18 cellular contexts compared by ENCODE assay signal in genomic region chr3:11606865-11607440, GRCh38. TPM values are rescaled to one million over a fixed set of nuclear protein-coding genes. Genes with fewer than 3 reads are reported as not detected.
DNase-seq lines count a peak whose midpoint lies in the region; ATAC-seq and TF ChIP-seq lines count a peak whose summit lies in the region.
"Had no signal": no experiment of that assay in that cellular context is flagged by ENCODE, and none has a peak within 500 bp of the region (broad histone marks: within the 10 kb centered on the region; RNA-seq: fewer than 3 reads in every experiment).

No MANE protein-coding gene starts in this region.

- H3K27me3 Mint-ChIP-seq in CD4-positive, alpha-beta T cell = no peaks in the 10 kb centered on the region
- no peaks in the 10 kb centered on the region for H3K27me3 Mint-ChIP-seq in MCF 10A (ENCODE audit: insufficient read depth, unreplicated experiment)
- no peaks in the 10 kb centered on the region for H3K27me3 Mint-ChIP-seq in naive thymus-derived CD4-positive, alpha-beta T cell
- H3K27me3 Mint-ChIP-seq: stimulated activated naive B cell treated with anti-CD40 and anti-IgM and Interleukin-4, amounts not matched to agents 10 μg/mL and 1 μg/mL and 100 μg/mL, for 72 hours had no signal

- peaks cover 25% of the 10 kb centered on the region for H3K9me1 ChIP-seq in IMR-90 (ENCODE audit: insufficient read depth, low read length)

- H3K18ac ChIP-seq in IMR-90 (ENCODE audit: low read depth, low read length) = peak overlapping the region; percentile 55; the same call in 1 of the 2 replicates

- 0 out of 2 replicates have a peak overlapping the region, but pooled peaks have one; percentile 9 for H3K4me2 ChIP-seq in IMR-90 (ENCODE audit: low read depth, low read length)
- H3K4me2 ChIP-seq: BLaER1, neural progenitor cell had no signal

- no peak for DNase-seq in CD4-positive, alpha-beta T cell
- DNase-seq in IMR-90 = no peak
- DNase-seq in MCF 10A (ENCODE audit: unreplicated experiment) = no peak
- no peak for DNase-seq in naive thymus-derived CD4-positive, alpha-beta T cell
- DNase-seq in Peyer's patch = no peak
- DNase-seq: activated CD4-positive, alpha-beta T cell treated with anti-CD3 and anti-CD28 coated beads, Interleukin-2, amount 50 U/mL, for 48 hours; MM.1S; NCI-H2171 treated with DMSO at 0.1 percent for 48 hours; NK-92 treated with Interleukin-12 subunit alpha and Interleukin-12 subunit beta, amount 100 ng/mL, for 24 hours; SHP77; stimulated activated naive B cell treated with anti-CD40 and anti-IgM and Interleukin-4, amounts not matched to agents 10 μg/mL and 1 μg/mL and 100 μg/mL, for 72 hours; T-helper 9 cell had no signal

- no peak overlapping the region for H3K9ac ChIP-seq in IMR-90 (ENCODE audit: low read depth, low read length)
- H3K9ac ChIP-seq: BLaER1, neural progenitor cell had no signal

- in situ Hi-C loops in IMR-90 (cut with MboI; ENCODE audit: low sequenced_read_pairs) = no loop called here

- no peak for TF ChIP-seq RAD21 in IMR-90 (IDR thresholded peaks at IDR 0.05; ENCODE audit: low read length)

- H3K56ac ChIP-seq in IMR-90 (ENCODE audit: extremely low read depth, insufficient read depth, low read length) = no peak overlapping the region

- BruUV-seq in IMR-90 (replicated peaks; lab: Mats Ljungman, UMichigan) (no TSS peak), MCF 10A (replicated peaks; lab: Mats Ljungman, UMichigan) (no TSS peak)

- peaks cover 16 to 75% of the 10 kb centered on the region in 2 experiments for H3K79me1 ChIP-seq in IMR-90 (ENCODE audit: low read depth in 1 of 2, low read length in 2 of 2)

- H4K20me1 ChIP-seq in IMR-90 (ENCODE audit: insufficient read depth, low read length) = peaks cover 34% of the 10 kb centered on the region

- POLR2A ChIA-PET in CD4-positive, alpha-beta T cell (lab: Charles Lee) = no interaction called here
- POLR2A ChIA-PET in IMR-90 (lab: Charles Lee; ENCODE audit: unreplicated experiment) (interaction anchor here (1.2 kb wide), 1 partner anchor 31 kb away, joined by 3 read pairs; no protein-coding TSS in a partner anchor), MCF 10A (lab: Yijun Ruan, JAX) (interaction anchor here (0.5 to 0.9 kb wide), 3 partner anchors 23 to 228 kb away, joined by 3 read pairs; no protein-coding TSS in a partner anchor)
- POLR2A ChIA-PET in naive thymus-derived CD4-positive, alpha-beta T cell (lab: Charles Lee) = interaction anchor here (0.7 kb wide), 1 partner anchor 1799 kb away, joined by 3 read pairs; no protein-coding TSS in a partner anchor

- no peak overlapping the region for H3K4me3 Mint-ChIP-seq in CD4-positive, alpha-beta T cell
- no peak overlapping the region for H3K4me3 Mint-ChIP-seq in MCF 10A (ENCODE audit: unreplicated experiment)
- no peak overlapping the region for H3K4me3 Mint-ChIP-seq in naive thymus-derived CD4-positive, alpha-beta T cell
- H3K4me3 Mint-ChIP-seq: neural progenitor cell; stimulated activated naive B cell treated with anti-CD40 and anti-IgM and Interleukin-4, amounts not matched to agents 10 μg/mL and 1 μg/mL and 100 μg/mL, for 72 hours had no signal

- peak overlapping the region; percentile 40; the same call in 1 of the 2 replicates for H3K23ac ChIP-seq in IMR-90 (ENCODE audit: low read depth, low read length)

- H2AK9ac ChIP-seq in IMR-90 (replicated peaks; ENCODE audit: low read depth, low read length, poor library complexity) = no peak overlapping the region

- H3K36me3 Mint-ChIP-seq in CD4-positive, alpha-beta T cell (ENCODE audit: low read depth) = peaks cover 11% of the 10 kb centered on the region
- H3K36me3 Mint-ChIP-seq in MCF 10A (ENCODE audit: insufficient read depth, unreplicated experiment) = peaks cover 36% of the 10 kb centered on the region
- H3K36me3 Mint-ChIP-seq in naive thymus-derived CD4-positive, alpha-beta T cell = peaks cover 0 to 33% (median 4%) of the 10 kb centered on the region in 5 donors

- no peak overlapping the region; the same call in 1 of the 2 replicates for H2AK5ac ChIP-seq in IMR-90 (ENCODE audit: low read depth, low read length)

- no peak overlapping the region for H2BK20ac ChIP-seq in IMR-90 (ENCODE audit: low read depth, low read length)

- no peak for ATAC-seq in CD4-positive, alpha-beta T cell (ENCODE audit: poor library complexity)
- ATAC-seq in IMR-90 (ENCODE audit: low read depth) = no peak
- ATAC-seq in naive thymus-derived CD4-positive, alpha-beta T cell = no peak
- no peak for ATAC-seq in HG03135 (IDR thresholded peaks at IDR 0.05; ENCODE audit: unreplicated experiment)
- no peak for ATAC-seq in GM21723 (IDR thresholded peaks at IDR 0.05; ENCODE audit: unreplicated experiment)
- no peak for ATAC-seq in GM21619 (IDR thresholded peaks at IDR 0.05; ENCODE audit: unreplicated experiment)
- ATAC-seq: sciatic nerve; stimulated activated naive B cell treated with anti-CD40 and anti-IgM and Interleukin-4, amounts not matched to agents 10 μg/mL and 1 μg/mL and 100 μg/mL, for 72 hours had no signal

- TF ChIP-seq CTCF in CD4-positive, alpha-beta T cell (IDR thresholded peaks at IDR 0.05) = no peak
- no peak for TF ChIP-seq CTCF in IMR-90 (conservative IDR thresholded peaks at IDR 0.05; ENCODE audit: low read depth, low read length)
- no peak for TF ChIP-seq CTCF in MCF 10A (IDR thresholded peaks at IDR 0.05; ENCODE audit: unreplicated experiment)
- no peak for TF ChIP-seq CTCF in Peyer's patch (IDR thresholded peaks at IDR 0.05)

- no peak overlapping the region for H3K27ac ChIP-seq in CD4-positive, alpha-beta T cell (ENCODE audit: low read depth, low read length)
- peak overlapping the region; percentile 43; the same call in 1 of the 2 replicates for H3K27ac ChIP-seq in IMR-90 (ENCODE audit: insufficient read depth, low read length)
- no peak overlapping the region for H3K27ac ChIP-seq in naive thymus-derived CD4-positive, alpha-beta T cell (ENCODE audit: low read depth, low read length)
- no peak overlapping the region for H3K27ac ChIP-seq in Peyer's patch
- H3K27ac ChIP-seq: BLaER1, neural progenitor cell had no signal

- H3K4me1 Mint-ChIP-seq in CD4-positive, alpha-beta T cell (ENCODE audit: low read depth) = peaks cover 65% of the 10 kb centered on the region
- H3K4me1 Mint-ChIP-seq in MCF 10A (ENCODE audit: insufficient read depth, unreplicated experiment) = peaks cover 41% of the 10 kb centered on the region
- peaks cover 35 to 85% (median 71%) of the 10 kb centered on the region in 7 donors for H3K4me1 Mint-ChIP-seq in naive thymus-derived CD4-positive, alpha-beta T cell

- intact Hi-C loops in CD4-positive, alpha-beta T cell (cut with DNase I, micrococcal nuclease) = no loop called here
- intact Hi-C loops in IMR-90 (cut with micrococcal nuclease) (no loop called here), MCF 10A (cut with micrococcal nuclease) (no loop called here)
- intact Hi-C loops in naive thymus-derived CD4-positive, alpha-beta T cell (cut with micrococcal nuclease) = no loop called here

- H2AFZ ChIP-seq in IMR-90 (replicated peaks; ENCODE audit: low read length, poor library complexity) = no peak overlapping the region
- H2AFZ ChIP-seq: neural progenitor cell had no signal

- H2BK120ac ChIP-seq in IMR-90 (ENCODE audit: low read depth, low read length) = peak overlapping the region; percentile 41; the same call in 1 of the 2 replicates

- TF ChIP-seq POLR2A in IMR-90 (IDR thresholded peaks at IDR 0.05; ENCODE audit: low read depth, low read length) (no peak), Peyer's patch (IDR thresholded peaks at IDR 0.05) (no peak)

- peak overlapping the region; percentile 54 for H2BK5ac ChIP-seq in IMR-90 (ENCODE audit: low read depth, low read length, poor library complexity, severe bottlenecking)

- H3K27ac Mint-ChIP-seq in CD4-positive, alpha-beta T cell = peak overlapping the region; percentile 9
- H3K27ac Mint-ChIP-seq in MCF 10A (ENCODE audit: low read depth, unreplicated experiment) = peak overlapping the region; percentile 53
- peak overlapping the region in 8 of 9 donors; percentile 2 to 74 (median 34) for H3K27ac Mint-ChIP-seq in naive thymus-derived CD4-positive, alpha-beta T cell
- H3K27ac Mint-ChIP-seq: neural progenitor cell; stimulated activated naive B cell treated with anti-CD40 and anti-IgM and Interleukin-4, amounts not matched to agents 10 μg/mL and 1 μg/mL and 100 μg/mL, for 72 hours had no signal

- H2BK15ac ChIP-seq in IMR-90 (ENCODE audit: low read depth, low read length) = peak overlapping the region; percentile 24; the same call in 1 of the 3 replicates

- CTCF ChIA-PET in CD4-positive, alpha-beta T cell (lab: Charles Lee) = no interaction called here
- CTCF ChIA-PET in IMR-90 (lab: Yijun Ruan, JAX) = no interaction called here
- CTCF ChIA-PET in MCF 10A (lab: Yijun Ruan, JAX) = interaction anchor here (0.5 to 2.5 kb wide), 9 partner anchors 13 to 1941 kb away, joined by 3 to 9 read pairs (median 3); no protein-coding TSS in a partner anchor
- CTCF ChIA-PET in naive thymus-derived CD4-positive, alpha-beta T cell (lab: Charles Lee) = interaction anchor here (0.6 to 0.7 kb wide), 2 partner anchors 28 to 36 kb away, joined by 3 read pairs; no protein-coding TSS in a partner anchor

- H4K5ac ChIP-seq in IMR-90 (ENCODE audit: low read depth, low read length) = no peak overlapping the region

- peak overlapping the region in 1 of 2 experiments; percentile 29; a peak in 1 of 4 replicates for H4K8ac ChIP-seq in IMR-90 (ENCODE audit: low read depth in 2 of 2, low read length in 2 of 2)

- no peaks in the 10 kb centered on the region for H3K9me3 Mint-ChIP-seq in CD4-positive, alpha-beta T cell
- H3K9me3 Mint-ChIP-seq in MCF 10A (ENCODE audit: unreplicated experiment) = no peaks in the 10 kb centered on the region
- H3K9me3 Mint-ChIP-seq in naive thymus-derived CD4-positive, alpha-beta T cell = no peaks in the 10 kb centered on the region
- H3K9me3 Mint-ChIP-seq: neural progenitor cell; stimulated activated naive B cell treated with anti-CD40 and anti-IgM and Interleukin-4, amounts not matched to agents 10 μg/mL and 1 μg/mL and 100 μg/mL, for 72 hours had no signal

- H3K4me1 ChIP-seq in IMR-90 (ENCODE audit: control insufficient read depth, insufficient read depth, low read length) = peaks cover 40% of the 10 kb centered on the region
- no peaks in the 10 kb centered on the region for H3K4me1 ChIP-seq in naive thymus-derived CD4-positive, alpha-beta T cell (ENCODE audit: control insufficient read depth in 2 of 2, insufficient read depth in 2 of 2, low read length in 2 of 2)
- H3K4me1 ChIP-seq in Peyer's patch = peaks cover 0 to 31% (median 0%) of the 10 kb centered on the region in 4 donors

- no peak overlapping the region; the same call in 1 of the 2 replicates for H4K91ac ChIP-seq in IMR-90 (ENCODE audit: insufficient read depth, low read depth, low read length)

- H3K4me3 ChIP-seq in IMR-90 (ENCODE audit: insufficient read depth, low read depth, low read length) (no peak overlapping the region), Peyer's patch (no peak overlapping the region)
- H3K4me3 ChIP-seq in naive thymus-derived CD4-positive, alpha-beta T cell (ENCODE audit: low read length) = no peak overlapping the region
- H3K4me3 ChIP-seq: BLaER1, neural progenitor cell had no signal

- no peak overlapping the region for H3K14ac ChIP-seq in IMR-90 (replicated peaks; ENCODE audit: low read depth, low read length)

- dilution Hi-C loops in IMR-90 (cut with HindIII; ENCODE audit: low sequenced_read_pairs, unreplicated experiment) = no loop called here

- H3K4ac ChIP-seq in IMR-90 (ENCODE audit: low read depth, low read length) = peak overlapping the region; percentile 63; the same call in 1 of the 2 replicates

- H3K9me3 ChIP-seq in CD4-positive, alpha-beta T cell (ENCODE audit: control insufficient read depth, low read length) = no peaks in the 10 kb centered on the region
- no peaks in the 10 kb centered on the region for H3K9me3 ChIP-seq in IMR-90 (ENCODE audit: control insufficient read depth, insufficient read depth, low read length)
- H3K9me3 ChIP-seq in naive thymus-derived CD4-positive, alpha-beta T cell (ENCODE audit: control insufficient read depth in 2 of 3, low read length in 3 of 3) = no peaks in the 10 kb centered on the region
- no peaks in the 10 kb centered on the region for H3K9me3 ChIP-seq in Peyer's patch
- H3K9me3 ChIP-seq: BLaER1 had no signal

- H3K27me3 ChIP-seq in CD4-positive, alpha-beta T cell (ENCODE audit: control insufficient read depth, insufficient read depth, low read length) = no peaks in the 10 kb centered on the region
- H3K27me3 ChIP-seq in IMR-90 (ENCODE audit: control insufficient read depth, insufficient read depth, low read length) (no peaks in the 10 kb centered on the region), Peyer's patch (no peaks in the 10 kb centered on the region)
- H3K27me3 ChIP-seq in naive thymus-derived CD4-positive, alpha-beta T cell (ENCODE audit: control insufficient read depth in 2 of 2, insufficient read depth in 2 of 2, low read length in 2 of 2) = no peaks in the 10 kb centered on the region
- H3K27me3 ChIP-seq: BLaER1, neural progenitor cell had no signal

- WGBS in IMR-90 (ENCODE audit: extremely low coverage in 2 of 2, insufficient read length in 1 of 2), 2 experiments = no CpG with 5 or more reads among the region's 6 CpGs

- H3K36me3 ChIP-seq in IMR-90 (ENCODE audit: control insufficient read depth, insufficient read depth, low read length) (peaks cover 6% of the 10 kb centered on the region), Peyer's patch (no peaks in the 10 kb centered on the region)
- H3K36me3 ChIP-seq in naive thymus-derived CD4-positive, alpha-beta T cell (ENCODE audit: control insufficient read depth in 2 of 3, insufficient read depth in 3 of 3, low read length in 3 of 3) = no peaks in the 10 kb centered on the region
- H3K36me3 ChIP-seq: neural progenitor cell had no signal

RNA-seq across cellular contexts. Expression of gene VGLL4, which starts 36.8 kb away (rescaled TPM):
- 10 to 100 TPM; 10.5 to 11.3 TPM for total RNA-seq in CD4-positive, alpha-beta T cell
- total RNA-seq in IMR-90 (2012; rRNA removed) (26.2 and 34.2 TPM in 2 replicates), MCF 10A (2022) (31.3 and 31.7 TPM in 2 replicates), Peyer's patch (10 to 100 TPM; 41.7 to 66.7 (median 59.4) TPM)
- polyA plus RNA-seq in IMR-90 (2012; rRNA removed) = 35.4 and 45.8 TPM in 2 replicates
- 36.0 and 50.5 TPM in 2 replicates for polyA plus RNA-seq in IMR-90 (2012; cell fraction: cytosol; rRNA removed)
- polyA plus RNA-seq in IMR-90 (2012; cell fraction: nucleus; rRNA removed; ENCODE audit: low replicate concordance) = 72.1 and 93.1 TPM in 2 replicates
- total RNA-seq in naive thymus-derived CD4-positive, alpha-beta T cell = 10 to 100 TPM; 22.9 to 44.8 (median 36.2) TPM
- polyA plus RNA-seq in naive thymus-derived CD4-positive, alpha-beta T cell = 10 to 100 TPM; 18.6 to 23.8 TPM

Comparison
In these comparisons a context has a peak if more than half of its experiments do, and no peak if none do; other contexts are left out.
1. CTCF ChIA-PET loops: an anchor here in MCF 10A (0.5 to 2.5 kb wide) and naive thymus-derived CD4-positive, alpha-beta T cell (0.6 to 0.7 kb wide); none called in CD4-positive, alpha-beta T cell and IMR-90.